ENCODE assay signal across 17 cellular contexts in genomic region chr5:158634713-158635112, GRCh38.
DNase-seq lines count a peak whose midpoint lies in the region; ATAC-seq, FAIRE-seq and TF ChIP-seq lines count a peak whose summit lies in the region.
"Had no signal": no experiment of that assay in that cellular context is flagged by ENCODE, and none has a peak within 500 bp of the region (broad histone marks: within the 10 kb centered on the region; RNA-seq: fewer than 3 reads in every experiment).

No MANE protein-coding gene starts in this region.

- H3K9me3 ChIP-seq in SJSA1 (replicated peaks) (no peaks in the 10 kb centered on the region), testis (no peaks in the 10 kb centered on the region)

- no peak for TF ChIP-seq POLR2A in testis (IDR thresholded peaks at IDR 0.05)

- intact Hi-C loops in testis (cut with DNase I; ENCODE audit: low total_unique reads), result no loop called here

- H3K27ac ChIP-seq in SJSA1, result 0 out of 2 replicates have a peak overlapping the region, but pooled peaks have one; percentile 41
- H3K27ac ChIP-seq in testis, result no peak overlapping the region
- H3K27ac ChIP-seq: HL-60, PC-9 had no signal

- WGBS in testis, 2 donors, result 54 to 71% methylated on average over 2 of the region's 2 CpGs

- no peak overlapping the region for H3K4me3 ChIP-seq in SJSA1
- H3K4me3 ChIP-seq in foreskin fibroblast (ENCODE audit: low read depth in 1 of 2, low read length in 2 of 2), result no peak overlapping the region
- no peak overlapping the region for H3K4me3 ChIP-seq in testis
- H3K4me3 ChIP-seq: K562, PC-9 had no signal

- FAIRE-seq in urothelium cell line (lab: Jason Lieb, UNC), result no peak
- FAIRE-seq: GM12891, GM19239, K562 had no signal

- ATAC-seq in HG03439 (IDR thresholded peaks at IDR 0.05; ENCODE audit: unreplicated experiment), result no peak
- ATAC-seq: HCT116, K562 had no signal

- H3K36me3 ChIP-seq in SJSA1, result no peaks in the 10 kb centered on the region
- no peaks in the 10 kb centered on the region for H3K36me3 ChIP-seq in testis (ENCODE audit: low read depth, missing control alignments)

- H3K4me1 ChIP-seq in SJSA1 (replicated peaks), result peaks cover 44% of the 10 kb centered on the region
- H3K4me1 ChIP-seq in testis, result no peaks in the 10 kb centered on the region

- H3K27me3 ChIP-seq in SJSA1 (replicated peaks) (no peaks in the 10 kb centered on the region), testis (no peaks in the 10 kb centered on the region)

- TF ChIP-seq CTCF in foreskin fibroblast (IDR thresholded peaks at IDR 0.05; ENCODE audit: low read depth, low read length) (no peak), testis (IDR thresholded peaks at IDR 0.05) (no peak)

- DNase-seq in GM03348 (ENCODE audit: low spot score) (peak; percentile 66), SJSA1 (ENCODE audit: low read depth in 1 of 2, low spot score in 2 of 2) (peak; percentile 95 to 99), foreskin fibroblast (peak; percentile 44 to 81), urothelium cell line (ENCODE audit: low spot score) (peak; percentile 32), testis (no peak), NCI-H510A (lab: John Stamatoyannopoulos, UW) (no peak)
- DNase-seq: DMS53, NCI-H1048, NCI-H2227 treated with DMSO at 0.1 percent for 48 hours, NCI-H69, PC-9 had no signal

Comparison
In these comparisons a context has a peak if more than half of its experiments do, and no peak if none do; other contexts are left out.
1. DNase-seq: peak in GM03348 (single experiment), SJSA1 (2 of 2), foreskin fibroblast (2 of 2) and urothelium cell line (single experiment); none in testis (single experiment) and NCI-H510A (single experiment).